8 cellular contexts compared by ENCODE assay signal in genomic region chr5:57298985-57299491, GRCh38.
A peak's percentile ranks its signal among the peaks of the same experiment; 100 is the strongest.
DNase-seq lines count a peak whose midpoint lies in the region; ATAC-seq, FAIRE-seq and TF ChIP-seq lines count a peak whose summit lies in the region.

No MANE protein-coding gene starts in this region.

- no peak overlapping the region for H4K5ac ChIP-seq in H1 (ENCODE audit: insufficient read length, low read depth, low read length)

- 59% methylated on average over 15 of the region's 15 CpGs; no CpG with 5 or more reads in 1 of the 2 experiments for WGBS in H1 (ENCODE audit: extremely low coverage in 1 of 2, insufficient coverage in 1 of 2, insufficient read length in 1 of 2, insufficient replicate concordance in 2 of 2, low coverage in 1 of 2, low lambda C conversion rate in 2 of 2, missing lambda C conversion rate in 1 of 2), 2 experiments

- H3K9ac ChIP-seq in H1 (replicated peaks in 1 of 4; ENCODE audit: extremely low read depth in 1 of 4, low read depth in 3 of 4, low read length in 3 of 4) = peak overlapping the region in 1 of 4 experiments; percentile 27; a peak in 1 of 7 replicates

- TF ChIP-seq RAD21 in H1 (IDR thresholded peaks at IDR 0.05 in 1 of 2, conservative IDR thresholded peaks at IDR 0.05 in 1 of 2; ENCODE audit: low read depth in 2 of 2, low read length in 2 of 2) = peak; percentile 77 to 78

- no peaks in the 10 kb centered on the region for H4K20me1 ChIP-seq in H1 (replicated peaks in 1 of 2; ENCODE audit: control insufficient read depth in 1 of 2, insufficient read depth in 2 of 2, low read length in 2 of 2)

- no peak overlapping the region for H3K27ac ChIP-seq in H1 (ENCODE audit: low read depth, low read length)

- TF ChIP-seq POLR2A in H1 (IDR thresholded peaks at IDR 0.05; ENCODE audit: control extremely low read depth in 1 of 2, low read depth in 2 of 2, low read length in 2 of 2) = no peak

- H3K4me1 ChIP-seq in H1 (replicated peaks in 1 of 4; ENCODE audit: control insufficient read depth in 3 of 4, insufficient read depth in 4 of 4, low read length in 3 of 4) = peaks cover 0 to 6% (median 3%) of the 10 kb centered on the region in 4 experiments; a peak in 3 of 7 replicates

- CTCF ChIA-PET in H1 (lab: Charles Lee; ENCODE audit: partially characterized antibody) = interaction anchor here (0.6 to 3.7 kb wide), 24 partner anchors 12 to 1168 kb away, joined by 3 to 25 read pairs (median 6); no protein-coding TSS in a partner anchor

- TF ChIP-seq EP300 in H1 (IDR thresholded peaks at IDR 0.05; ENCODE audit: borderline replicate concordance in 1 of 2, low read depth in 2 of 2, low read length in 2 of 2) = no peak

- H4K91ac ChIP-seq in H1 (replicated peaks; ENCODE audit: insufficient read length, low read length) = no peak overlapping the region

- H3K9me3 ChIP-seq in H1 (ENCODE audit: insufficient read depth in 2 of 2, low read depth in 1 of 2, low read length in 1 of 2) = no peaks in the 10 kb centered on the region

- H3K79me1 ChIP-seq in H1 (ENCODE audit: low read depth, low read length) = no peaks in the 10 kb centered on the region

- H2AK5ac ChIP-seq in H1 (ENCODE audit: low read depth, low read length) = no peak overlapping the region

- ATAC-seq in HG02610 (IDR thresholded peaks at IDR 0.05; ENCODE audit: unreplicated experiment) = peak; percentile 42
- no peak for ATAC-seq in HG03469 (IDR thresholded peaks at IDR 0.05; ENCODE audit: unreplicated experiment)

- H2BK12ac ChIP-seq in H1 (ENCODE audit: low read depth, low read length) = no peak overlapping the region

- no peaks in the 10 kb centered on the region for H3K36me3 ChIP-seq in H1 (ENCODE audit: control insufficient read depth in 2 of 4, insufficient read depth in 4 of 4, low read length in 3 of 4)

- H3K23ac ChIP-seq in H1 (ENCODE audit: insufficient read length) = no peak overlapping the region

- no peak overlapping the region for H3K4me3 ChIP-seq in H1 (ENCODE audit: extremely low read depth in 1 of 4, insufficient read depth in 2 of 4, low read depth in 3 of 4, low read length in 4 of 4)

- DNase-seq in DMS53 treated with DMSO at 0.1 percent for 48 hours (lab: John Stamatoyannopoulos, UW; ENCODE audit: unreplicated experiment) = peak; percentile 79
- peak; percentile 70 for DNase-seq in NCI-H345 (lab: John Stamatoyannopoulos, UW)
- DNase-seq in activated CD4-positive, alpha-beta T cell treated with anti-CD3 and anti-CD28 coated beads, Interleukin-2, amount 50 U/mL, for 4 hours = peak; percentile 20 to 21
- DNase-seq in H1 (ENCODE audit: low read depth in 1 of 2, low spot score in 2 of 2) = no peak
- peak; percentile 68 for DNase-seq in middle frontal gyrus (ENCODE audit: extremely low spot score, low spot score)
- peak; percentile 47 for DNase-seq in stimulated activated naive CD4-positive, alpha-beta T cell treated with Interleukin-2 at 50 U/mL for 16 hours (lab: John Stamatoyannopoulos, UW)

- H3K79me2 ChIP-seq in H1 (ENCODE audit: control insufficient read depth in 1 of 2, insufficient read depth in 2 of 2, low read length in 2 of 2) = no peaks in the 10 kb centered on the region

- FAIRE-seq in H1 (lab: Jason Lieb, UNC) = peak; percentile 36

- H2BK120ac ChIP-seq in H1 (replicated peaks; ENCODE audit: low read depth, low read length) = no peak overlapping the region

- peak in 2 of 3 experiments; percentile 48 to 49; a peak in 3 of 4 replicates for TF ChIP-seq CTCF in H1 (IDR thresholded peaks at IDR 0.05; ENCODE audit: control extremely low read depth in 1 of 3, insufficient read depth in 1 of 3, low read depth in 1 of 3, low read length in 3 of 3)

- H2BK15ac ChIP-seq in H1 (ENCODE audit: low read length) = no peak overlapping the region; the same call in 1 of the 2 replicates

- H3K14ac ChIP-seq in H1 (ENCODE audit: insufficient read length) = no peak overlapping the region

- H2BK20ac ChIP-seq in H1 (ENCODE audit: low read length) = no peak overlapping the region

- no peak overlapping the region for H3K56ac ChIP-seq in H1 (replicated peaks; ENCODE audit: insufficient read length, low read depth, low read length)

- H3K4me2 ChIP-seq in H1 (ENCODE audit: insufficient read depth in 1 of 2, low read depth in 2 of 2, low read length in 2 of 2) = no peak overlapping the region

- no peak overlapping the region for H4K8ac ChIP-seq in H1 (ENCODE audit: extremely low read depth, insufficient read depth, low read length)

- no peak overlapping the region for H3K4ac ChIP-seq in H1 (replicated peaks; ENCODE audit: insufficient read length, low read depth, low read length)

- peak overlapping the region; percentile 18; the same call in 1 of the 2 replicates for H2BK5ac ChIP-seq in H1 (ENCODE audit: low read depth, low read length)

- no peaks in the 10 kb centered on the region for H3K23me2 ChIP-seq in H1 (ENCODE audit: low read depth, low read length)

- POLR2A ChIA-PET in H1 (lab: Charles Lee; ENCODE audit: partially characterized antibody) = no interaction called here

- no peak overlapping the region for H3K18ac ChIP-seq in H1 (ENCODE audit: extremely low read depth, low read length)

- H3K27me3 ChIP-seq in H1 (replicated peaks in 1 of 4; ENCODE audit: control insufficient read depth in 3 of 4, extremely low read depth in 1 of 4, insufficient read depth in 3 of 4, low read length in 3 of 4) = no peaks in the 10 kb centered on the region

- peak overlapping the region; percentile 99 for H2AFZ ChIP-seq in H1 (ENCODE audit: low read length)

TF ChIP-seq in H1, 55 proteins besides CTCF, POLR2A, EP300 and RAD21:
- TF ChIP-seq KDM1A (IDR thresholded peaks at IDR 0.05; ENCODE audit: borderline replicate concordance, low read length) (no peak), GABPA (IDR thresholded peaks at IDR 0.05; ENCODE audit: borderline replicate concordance, insufficient read depth, low read length) (no peak), USF2 (IDR thresholded peaks at IDR 0.05; ENCODE audit: low read length) (peak; percentile 58; the same call in 1 of the 2 replicates), CREB1 (IDR thresholded peaks at IDR 0.05) (no peak), E2F6 (IDR thresholded peaks at IDR 0.05) (0 out of 2 replicates have a peak, but pooled peaks have one; percentile 5), MAFK (IDR thresholded peaks at IDR 0.05; ENCODE audit: low read depth, low read length) (no peak), SIX5 (IDR thresholded peaks at IDR 0.05; ENCODE audit: low read depth, low read length) (no peak)

Comparison
In these comparisons a context has a peak if more than half of its experiments do, and no peak if none do; other contexts are left out.
1. DNase-seq: peak in DMS53 treated with DMSO at 0.1 percent for 48 hours (single experiment), NCI-H345 (single experiment), activated CD4-positive, alpha-beta T cell treated with anti-CD3 and anti-CD28 coated beads, Interleukin-2, amount 50 U/mL, for 4 hours (2 of 2), middle frontal gyrus (single experiment) and stimulated activated naive CD4-positive, alpha-beta T cell treated with Interleukin-2 at 50 U/mL for 16 hours (single experiment); none in H1 (0 of 2).